Comparison of ENCODE assay signal across 8 cellular contexts in the genomic region with DNA sequence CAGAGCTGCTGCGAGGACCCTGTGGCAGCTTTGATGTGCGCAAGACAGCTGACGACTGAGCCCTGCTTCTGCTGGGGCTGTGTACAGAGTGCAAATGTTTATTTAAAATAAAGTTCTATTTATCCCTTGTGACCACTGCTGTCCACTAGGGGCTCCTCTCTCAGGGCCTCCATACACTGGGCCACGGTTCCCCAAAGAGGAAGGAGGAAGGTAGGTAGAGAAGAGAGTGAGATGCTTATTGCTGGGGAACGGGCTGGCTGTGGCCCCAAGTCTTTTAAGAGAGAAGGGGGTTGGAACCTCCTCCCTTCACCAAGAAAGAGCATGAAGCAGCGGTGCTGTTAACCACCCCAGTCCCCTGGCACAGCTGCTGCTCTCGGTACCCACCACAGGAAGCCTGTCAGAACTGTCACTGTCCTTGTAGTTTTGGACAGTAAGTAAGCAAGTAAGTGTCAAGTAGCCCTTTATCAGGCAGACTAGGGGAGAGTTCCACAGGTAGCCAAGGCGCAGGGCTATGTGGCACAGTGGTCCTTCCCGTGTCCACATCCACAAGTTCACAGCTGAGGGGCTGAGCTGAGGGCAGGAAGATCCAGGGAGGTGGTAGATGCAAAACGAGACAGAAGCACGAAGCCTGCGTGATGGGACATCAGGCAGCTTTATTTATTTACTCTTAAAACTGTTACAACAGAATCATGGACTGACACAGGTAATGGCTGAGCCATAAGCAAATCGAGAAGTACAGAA. TPM values are rescaled to one million over a fixed set of nuclear protein-coding genes. Genes with fewer than 3 reads are reported as not detected.
DNase-seq lines count a peak whose midpoint lies in the region; ATAC-seq and TF ChIP-seq lines count a peak whose summit lies in the region.

No MANE protein-coding gene starts in this region.

- no peaks in the 10 kb centered on the region for H3K27me3 ChIP-seq in Peyer's patch

- peak overlapping the region; percentile 88 for H3K27ac Mint-ChIP-seq in stimulated activated effector memory CD8-positive, alpha-beta T cell treated with anti-CD3 and anti-CD28 coated beads, Interleukin-12 subunit alpha, Interleukin-12 subunit beta, amount 100 ng/mL, for 72 hours

- peaks cover 0 to 98% (median 0%) of the 10 kb centered on the region in 3 donors for H3K36me3 ChIP-seq in Peyer's patch

- no peaks in the 10 kb centered on the region for H3K4me1 ChIP-seq in Peyer's patch

- H3K4me3 Mint-ChIP-seq in stimulated activated effector memory CD8-positive, alpha-beta T cell treated with anti-CD3 and anti-CD28 coated beads, Interleukin-12 subunit alpha, Interleukin-12 subunit beta, amount 100 ng/mL, for 72 hours = no peak overlapping the region

- H3K9me3 Mint-ChIP-seq in stimulated activated effector memory CD8-positive, alpha-beta T cell treated with anti-CD3 and anti-CD28 coated beads, Interleukin-12 subunit alpha, Interleukin-12 subunit beta, amount 100 ng/mL, for 72 hours = no peaks in the 10 kb centered on the region

- no peak overlapping the region for H3K27ac ChIP-seq in Peyer's patch

- no peak overlapping the region for H3K4me3 ChIP-seq in Peyer's patch
- H3K4me3 ChIP-seq in fibroblast of mammary gland (ENCODE audit: control insufficient read depth, low read depth, low read length) = no peak overlapping the region

- DNase-seq in SIG-M5 treated with dmso at 0.1 percent for 504 hours (lab: John Stamatoyannopoulos, UW; ENCODE audit: unreplicated experiment) = peak; percentile 30
- no peak for DNase-seq in SIG-M5 (lab: John Stamatoyannopoulos, UW)
- DNase-seq in Peyer's patch = no peak
- DNase-seq in fibroblast of mammary gland (ENCODE audit: low read depth) = peak; percentile 43
- no peak for DNase-seq in stimulated activated effector memory CD8-positive, alpha-beta T cell treated with anti-CD3 and anti-CD28 coated beads, Interleukin-12 subunit alpha, Interleukin-12 subunit beta, amount 100 ng/mL, for 72 hours (ENCODE audit: low spot score in 2 of 2)

- peak in 4 of 6 experiments; percentile 18 to 29 (median 26) for TF ChIP-seq CTCF in Peyer's patch (IDR thresholded peaks at IDR 0.05)
- TF ChIP-seq CTCF in fibroblast of mammary gland (conservative IDR thresholded peaks at IDR 0.05; ENCODE audit: control insufficient read depth, insufficient read depth, low read depth, low read length) = peak; percentile 47

- ATAC-seq in stimulated activated effector memory CD8-positive, alpha-beta T cell treated with anti-CD3 and anti-CD28 coated beads, Interleukin-12 subunit alpha, Interleukin-12 subunit beta, amount 100 ng/mL, for 72 hours = peak; percentile 29
- ATAC-seq in GM21576 (IDR thresholded peaks at IDR 0.05; ENCODE audit: unreplicated experiment) (no peak), GM19455 (IDR thresholded peaks at IDR 0.05; ENCODE audit: unreplicated experiment) (no peak), HG03521 (IDR thresholded peaks at IDR 0.05; ENCODE audit: unreplicated experiment) (no peak)

- H3K36me3 Mint-ChIP-seq in stimulated activated effector memory CD8-positive, alpha-beta T cell treated with anti-CD3 and anti-CD28 coated beads, Interleukin-12 subunit alpha, Interleukin-12 subunit beta, amount 100 ng/mL, for 72 hours = peaks cover 85% of the 10 kb centered on the region

- no peak for TF ChIP-seq POLR2A in Peyer's patch (IDR thresholded peaks at IDR 0.05)

- no peaks in the 10 kb centered on the region for H3K9me3 ChIP-seq in Peyer's patch

- H3K4me1 Mint-ChIP-seq in stimulated activated effector memory CD8-positive, alpha-beta T cell treated with anti-CD3 and anti-CD28 coated beads, Interleukin-12 subunit alpha, Interleukin-12 subunit beta, amount 100 ng/mL, for 72 hours = peaks cover 13% of the 10 kb centered on the region

RNA-seq across cellular contexts. Expression of a gene that starts 47.3 kb away (rescaled TPM):
- 10 to 100 TPM; 42.0 to 72.9 (median 58.5) TPM for total RNA-seq in Peyer's patch

Comparison
In these comparisons a context has a peak if more than half of its experiments do, and no peak if none do; other contexts are left out.
1. DNase-seq: peak in SIG-M5 treated with dmso at 0.1 percent for 504 hours (single experiment) and fibroblast of mammary gland (single experiment); none in SIG-M5 (single experiment), Peyer's patch (0 of 3) and stimulated activated effector memory CD8-positive, alpha-beta T cell treated with anti-CD3 and anti-CD28 coated beads, Interleukin-12 subunit alpha, Interleukin-12 subunit beta, amount 100 ng/mL, for 72 hours (0 of 2).